In genomic region chr11:64053699-64054098, GRCh38 we compare ENCODE assay signal across 1 cellular context.
TF ChIP-seq lines count a peak whose summit lies in the region.

No MANE protein-coding gene starts in this region.

TF ChIP-seq in GM23338, 12 proteins besides CTCF, POLR2A, EP300 and RAD21 (continued from another document):
- TF ChIP-seq ZNF462 (CRISPR knock-in tag; IDR thresholded peaks at IDR 0.05), result no peak
- TF ChIP-seq EZH2phosphoT487 (IDR thresholded peaks at IDR 0.05; ENCODE audit: unreplicated experiment), result no peak
- TF ChIP-seq ZNF114 (CRISPR knock-in tag; IDR thresholded peaks at IDR 0.05), result no peak
- no peak for TF ChIP-seq JUNB (IDR thresholded peaks at IDR 0.05; ENCODE audit: unreplicated experiment)
- no peak for TF ChIP-seq NANOG (IDR thresholded peaks at IDR 0.05; ENCODE audit: borderline replicate concordance)
- TF ChIP-seq POLR2AphosphoS5 (IDR thresholded peaks at IDR 0.05; ENCODE audit: low read depth), result no peak
- TF ChIP-seq STAT1 (IDR thresholded peaks at IDR 0.05; ENCODE audit: unreplicated experiment), result no peak
